Comparison of ENCODE assay signal across 25 cellular contexts in genomic region chr10:74960670-74961069, GRCh38.
DNase-seq lines count a peak whose midpoint lies in the region; ATAC-seq, FAIRE-seq and TF ChIP-seq lines count a peak whose summit lies in the region.
"Had no signal": no experiment of that assay in that cellular context is flagged by ENCODE, and none has a peak within 500 bp of the region (broad histone marks: within the 10 kb centered on the region; RNA-seq: fewer than 3 reads in every experiment).

No MANE protein-coding gene starts in this region.

- 16% methylated on average over 2 of the region's 2 CpGs for WGBS in K562 (ENCODE audit: insufficient coverage, low coverage, missing lambda C conversion rate)

- POLR2A ChIA-PET in K562 (lab: Yijun Ruan, JAX): interaction anchor here (0.8 to 1.8 kb wide), 3 partner anchors 12 to 47 kb away, joined by 3 read pairs; no protein-coding TSS in a partner anchor

- no peak for DNase-seq in activated naive CD4-positive, alpha-beta T cell (lab: John Stamatoyannopoulos, UW)
- DNase-seq in LNCaP clone FGC (ENCODE audit: low read depth): peak; percentile 82
- DNase-seq in K562 (ENCODE audit: extremely low read depth in 1 of 4, low spot score in 3 of 4): no peak
- DNase-seq in putamen (ENCODE audit: low spot score): peak; percentile 31
- no peak for DNase-seq in dedifferentiated amniotic fluid mesenchymal stem cell (ENCODE audit: extremely low spot score)
- no peak for DNase-seq in GM23338 (ENCODE audit: low spot score)
- DNase-seq in activated T-cell treated with anti-CD3 and anti-CD28 coated beads, Interleukin-2, amount 50 U/mL, for 72 hours: no peak
- DNase-seq: BE2C, DMS53, NCI-H1092 treated with DMSO at 0.1 percent for 48 hours, NCI-H1436, NCI-H187, NCI-H2081 treated with DMSO at 0.1 percent for 48 hours, NCI-H446, NCI-H524 treated with DMSO at 0.1 percent for 48 hours, NCI-H774, PC-9, RPMI8226, SHP77 had no signal

- no peak overlapping the region for H3K9ac ChIP-seq in K562 (ENCODE audit: insufficient read depth in 1 of 2, low read depth in 2 of 2, low read length in 2 of 2)

- TF ChIP-seq POLR2A in K562 (conservative IDR thresholded peaks at IDR 0.05): no peak

- in situ Hi-C loops in K562 (cut with MboI): no loop called here

- H3K27me3 Mint-ChIP-seq in activated naive CD4-positive, alpha-beta T cell treated with anti-CD3 and anti-CD28 coated beads, Interleukin-2, amount 50 U/mL, for 24 hours: no peaks in the 10 kb centered on the region
- peaks cover 3% of the 10 kb centered on the region for H3K27me3 Mint-ChIP-seq in GM23338 (ENCODE audit: insufficient read depth, low read depth, poor library complexity)
- no peaks in the 10 kb centered on the region for H3K27me3 Mint-ChIP-seq in activated T-cell treated with anti-CD3 and anti-CD28 coated beads, Interleukin-2, amount 50 U/mL, for 72 hours (ENCODE audit: low read depth)
- H3K27me3 Mint-ChIP-seq: IgD-negative memory B cell had no signal

- H3K27me3 ChIP-seq in K562 (ENCODE audit: control insufficient read depth in 2 of 2, insufficient read depth in 2 of 2, low read length in 2 of 2) (peaks cover 3 to 9% of the 10 kb centered on the region in 2 experiments; a peak in 4 of 5 replicates), GM23338 (ENCODE audit: insufficient read depth) (no peaks in the 10 kb centered on the region)
- H3K27me3 ChIP-seq: BE2C had no signal

- H3K36me3 Mint-ChIP-seq in activated naive CD4-positive, alpha-beta T cell treated with anti-CD3 and anti-CD28 coated beads, Interleukin-2, amount 50 U/mL, for 24 hours: peaks cover 5% of the 10 kb centered on the region
- H3K36me3 Mint-ChIP-seq in GM23338 (ENCODE audit: low read depth): no peaks in the 10 kb centered on the region
- H3K36me3 Mint-ChIP-seq in activated T-cell treated with anti-CD3 and anti-CD28 coated beads, Interleukin-2, amount 50 U/mL, for 72 hours (ENCODE audit: insufficient read depth in 2 of 2): peaks cover 0 to 2% of the 10 kb centered on the region in 2 donors

- H3K4me1 ChIP-seq in K562 (replicated peaks in 1 of 2; ENCODE audit: control insufficient read depth in 2 of 2, insufficient read depth in 2 of 2, low read length in 2 of 2): no peaks in the 10 kb centered on the region
- H3K4me1 ChIP-seq in GM23338 (ENCODE audit: insufficient read depth): no peaks in the 10 kb centered on the region

- BruUV-seq in K562 (replicated peaks; lab: Mats Ljungman, UMichigan): no TSS peak

- no peak for FAIRE-seq in K562 (lab: Jason Lieb, UNC)
- FAIRE-seq: H1 had no signal

- no peak overlapping the region for H3K4me2 ChIP-seq in K562 (ENCODE audit: insufficient read depth, low read length)
- no peak overlapping the region for H3K4me2 ChIP-seq in GM23338
- H3K4me2 ChIP-seq: PC-9 had no signal

- ATAC-seq in K562 (no peak), GM23338 (no peak)
- ATAC-seq in activated T-cell treated with anti-CD3 and anti-CD28 coated beads, Interleukin-2, amount 50 U/mL, for 72 hours (replicated peaks in 1 of 2): no peak
- ATAC-seq: HCT116 had no signal

- TF ChIP-seq CTCF in LNCaP clone FGC (IDR thresholded peaks at IDR 0.05; ENCODE audit: control insufficient read depth, extremely low read depth, insufficient read depth) (no peak), K562 (IDR thresholded peaks at IDR 0.05 in 2 of 3, conservative IDR thresholded peaks at IDR 0.05 in 1 of 3; ENCODE audit: insufficient read depth in 2 of 3, low read depth in 1 of 3, low read length in 3 of 3) (no peak), GM23338 (conservative IDR thresholded peaks at IDR 0.05; ENCODE audit: low read depth in 2 of 2) (no peak)

- intact Hi-C loops in K562 (cut with micrococcal nuclease): no loop called here

- H3K9me2 ChIP-seq in GM23338 (ENCODE audit: insufficient read depth): no peaks in the 10 kb centered on the region

- peak overlapping the region; percentile 42 for H3K27ac Mint-ChIP-seq in activated naive CD4-positive, alpha-beta T cell treated with anti-CD3 and anti-CD28 coated beads, Interleukin-2, amount 50 U/mL, for 24 hours
- H3K27ac Mint-ChIP-seq in GM23338: no peak overlapping the region
- no peak overlapping the region for H3K27ac Mint-ChIP-seq in activated T-cell treated with anti-CD3 and anti-CD28 coated beads, Interleukin-2, amount 50 U/mL, for 72 hours
- H3K27ac Mint-ChIP-seq: IgD-negative memory B cell had no signal

- no peaks in the 10 kb centered on the region for H3K9me3 Mint-ChIP-seq in activated naive CD4-positive, alpha-beta T cell treated with anti-CD3 and anti-CD28 coated beads, Interleukin-2, amount 50 U/mL, for 24 hours
- no peaks in the 10 kb centered on the region for H3K9me3 Mint-ChIP-seq in GM23338
- H3K9me3 Mint-ChIP-seq in activated T-cell treated with anti-CD3 and anti-CD28 coated beads, Interleukin-2, amount 50 U/mL, for 72 hours: no peaks in the 10 kb centered on the region
- H3K9me3 Mint-ChIP-seq: IgD-negative memory B cell had no signal

- CTCF ChIA-PET in K562 (lab: Yijun Ruan, JAX; ENCODE audit: low intra/inter-chr PET ratio): no interaction called here

- H3K4me1 Mint-ChIP-seq in activated naive CD4-positive, alpha-beta T cell treated with anti-CD3 and anti-CD28 coated beads, Interleukin-2, amount 50 U/mL, for 24 hours: peaks cover 57% of the 10 kb centered on the region
- peaks cover 5% of the 10 kb centered on the region; the same call in 2 of the 3 replicates for H3K4me1 Mint-ChIP-seq in GM23338
- peaks cover 50% of the 10 kb centered on the region for H3K4me1 Mint-ChIP-seq in activated T-cell treated with anti-CD3 and anti-CD28 coated beads, Interleukin-2, amount 50 U/mL, for 72 hours (ENCODE audit: low read depth)

- no peaks in the 10 kb centered on the region for H3K9me1 ChIP-seq in K562 (ENCODE audit: control insufficient read depth, insufficient read depth, low read length)

- no peaks in the 10 kb centered on the region for H3K9me3 ChIP-seq in K562 (replicated peaks; ENCODE audit: control insufficient read depth, insufficient read depth, low read depth, low read length)
- H3K9me3 ChIP-seq: BE2C had no signal

- no peaks in the 10 kb centered on the region for H3K36me3 ChIP-seq in K562 (ENCODE audit: control insufficient read depth, insufficient read depth, low read length)
- H3K36me3 ChIP-seq in GM23338 (ENCODE audit: insufficient read depth): no peaks in the 10 kb centered on the region
- H3K36me3 ChIP-seq: BE2C had no signal

- no peaks in the 10 kb centered on the region for H3F3A ChIP-seq in GM23338 (replicated peaks; ENCODE audit: low read depth)

- H3K27ac ChIP-seq in K562 (ENCODE audit: extremely low read depth, low read depth, low read length): no peak overlapping the region
- H3K27ac ChIP-seq in GM23338 (ENCODE audit: low read depth): no peak overlapping the region
- H3K27ac ChIP-seq: 22Rv1, HL-60, PC-9 had no signal

- no peak for TF ChIP-seq RAD21 in K562 (CRISPR knock-in tag; conservative IDR thresholded peaks at IDR 0.05 in 1 of 2, IDR thresholded peaks at IDR 0.05 in 1 of 2)

- H3K79me2 ChIP-seq in K562 (ENCODE audit: control insufficient read depth, insufficient read depth, low read length) (no peaks in the 10 kb centered on the region), GM23338 (replicated peaks; ENCODE audit: insufficient read depth) (peaks cover 12% of the 10 kb centered on the region)

- H3K4me3 ChIP-seq in LNCaP clone FGC (ENCODE audit: low read depth, low read length) (no peak overlapping the region), K562 (no peak overlapping the region), GM23338 (no peak overlapping the region)
- H3K4me3 ChIP-seq: PC-9 had no signal

- no peak overlapping the region for H2AFZ ChIP-seq in K562 (ENCODE audit: low read depth, low read length)
- H2AFZ ChIP-seq in GM23338: no peak overlapping the region
- H2AFZ ChIP-seq: PC-9 had no signal

- no peak for TF ChIP-seq EP300 in K562 (IDR thresholded peaks at IDR 0.05; ENCODE audit: low read length)

- H4K20me1 ChIP-seq in K562 (replicated peaks; ENCODE audit: control insufficient read depth, insufficient read depth, low read length) (no peaks in the 10 kb centered on the region), GM23338 (replicated peaks; ENCODE audit: insufficient read depth) (no peaks in the 10 kb centered on the region)

- no peak overlapping the region for H3K4me3 Mint-ChIP-seq in activated naive CD4-positive, alpha-beta T cell treated with anti-CD3 and anti-CD28 coated beads, Interleukin-2, amount 50 U/mL, for 24 hours
- no peak overlapping the region for H3K4me3 Mint-ChIP-seq in GM23338
- no peak overlapping the region for H3K4me3 Mint-ChIP-seq in activated T-cell treated with anti-CD3 and anti-CD28 coated beads, Interleukin-2, amount 50 U/mL, for 72 hours
- H3K4me3 Mint-ChIP-seq: IgD-negative memory B cell had no signal

TF ChIP-seq in K562, 482 proteins besides CTCF, POLR2A, EP300 and RAD21:
- TF ChIP-seq TRIM24 (IDR thresholded peaks at IDR 0.05) (no peak), PML (IDR thresholded peaks at IDR 0.05; ENCODE audit: low read length) (no peak), PCBP1 (IDR thresholded peaks at IDR 0.05; ENCODE audit: low read depth, low read length, poor library complexity, severe bottlenecking) (no peak), MEIS2 (IDR thresholded peaks at IDR 0.05; ENCODE audit: partially characterized antibody) (peak; percentile 10), DDX20 (tag; IDR thresholded peaks at IDR 0.05; ENCODE audit: low read depth) (no peak)

TF ChIP-seq in GM23338, 12 proteins besides CTCF, POLR2A, EP300 and RAD21 (continues in another document):
- TF ChIP-seq STAT1 (IDR thresholded peaks at IDR 0.05; ENCODE audit: unreplicated experiment): no peak
- no peak for TF ChIP-seq JUNB (IDR thresholded peaks at IDR 0.05; ENCODE audit: unreplicated experiment)
- no peak for TF ChIP-seq EZH2 (IDR thresholded peaks at IDR 0.05; ENCODE audit: low read depth, unreplicated experiment)

Comparison
In these comparisons a context has a peak if more than half of its experiments do, and no peak if none do; other contexts are left out.
1. DNase-seq: peak in LNCaP clone FGC (single experiment) and putamen (single experiment); none in activated naive CD4-positive, alpha-beta T cell (0 of 4), K562 (0 of 4), dedifferentiated amniotic fluid mesenchymal stem cell (single experiment), GM23338 (single experiment) and activated T-cell treated with anti-CD3 and anti-CD28 coated beads, Interleukin-2, amount 50 U/mL, for 72 hours (0 of 2).